ENCODE assay signal across 9 cellular contexts in the genomic region with DNA sequence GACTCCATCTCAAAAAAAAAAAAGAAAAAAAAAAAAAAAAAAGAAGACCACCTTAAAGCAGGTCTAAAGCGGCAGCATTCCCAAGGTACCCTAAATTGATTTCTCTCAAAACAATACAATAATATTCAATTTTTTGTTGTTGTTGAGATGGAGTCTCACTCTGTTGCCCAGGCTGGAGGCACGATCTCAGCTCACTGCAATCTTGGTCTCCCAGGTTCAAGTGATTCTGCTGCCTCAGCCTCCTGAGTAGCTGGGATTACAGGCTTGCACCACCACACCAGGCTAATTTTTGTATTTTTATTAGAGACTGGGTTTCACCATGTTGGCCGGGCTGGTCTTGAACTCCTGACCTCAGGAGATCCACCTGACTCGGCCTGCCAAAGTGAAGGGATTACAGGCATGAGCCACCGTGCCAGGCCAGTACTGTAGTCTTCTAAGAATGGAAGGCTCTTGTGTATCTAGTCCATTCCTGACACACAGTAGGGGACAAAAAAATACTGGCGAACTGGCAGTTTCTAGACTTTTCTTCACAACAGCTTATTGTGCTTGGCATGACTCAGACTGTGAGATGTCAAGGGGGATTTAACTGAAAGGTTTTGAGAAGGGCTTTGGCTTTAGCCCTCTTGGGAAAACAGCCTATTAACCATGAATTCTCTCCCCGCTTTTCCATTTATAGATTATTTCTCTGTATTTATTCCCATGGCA. TPM values are rescaled to one million over a fixed set of nuclear protein-coding genes. Genes with fewer than 3 reads are reported as not detected.
DNase-seq lines count a peak whose midpoint lies in the region; ATAC-seq, FAIRE-seq and TF ChIP-seq lines count a peak whose summit lies in the region.
"Had no signal": no experiment of that assay in that cellular context is flagged by ENCODE, and none has a peak within 500 bp of the region (broad histone marks: within the 10 kb centered on the region; RNA-seq: fewer than 3 reads in every experiment).

No MANE protein-coding gene starts in this region.

- peak; percentile 61 for ATAC-seq in activated CD8-positive, alpha-beta memory T cell treated with anti-CD3 and anti-CD28 coated beads, Interleukin-2, amount 10 ng/mL, durations not matched to agents 7 days and 5 days
- ATAC-seq in HG02943 (IDR thresholded peaks at IDR 0.05; ENCODE audit: low read depth, unreplicated experiment) = peak; percentile 16
- ATAC-seq in stimulated activated effector memory CD8-positive, alpha-beta T cell treated with anti-CD3 and anti-CD28 coated beads, Interleukin-12 subunit alpha, Interleukin-12 subunit beta, amount 100 ng/mL, for 72 hours = peak; percentile 64
- no peak for ATAC-seq in HG03025 (IDR thresholded peaks at IDR 0.05; ENCODE audit: low FRiP score, unreplicated experiment)

- intact Hi-C loops in activated T-helper 1 cell treated with anti-CD3 and anti-CD28 coated beads, Interleukin-12 subunit alpha, Interleukin-12 subunit beta, Interleukin-2, Interleukin-4 antibody, amounts not matched to agents 30 ng/mL and 10 ng/mL and 1 ng/mL, durations not matched to agents 14 hours and 24 hours and 36 hours (cut with micrococcal nuclease) = no loop called here

- no peaks in the 10 kb centered on the region for H3K27me3 Mint-ChIP-seq in activated CD8-positive, alpha-beta memory T cell treated with anti-CD3 and anti-CD28 coated beads, Interleukin-2, amount 10 ng/mL, durations not matched to agents 7 days and 5 days
- no peaks in the 10 kb centered on the region for H3K27me3 Mint-ChIP-seq in activated T-helper 1 cell treated with anti-CD3 and anti-CD28 coated beads, Interleukin-12 subunit alpha, Interleukin-12 subunit beta, Interleukin-2, Interleukin-4 antibody, amounts not matched to agents 30 ng/mL and 10 ng/mL and 1 ng/mL, durations not matched to agents 14 hours and 24 hours and 36 hours (ENCODE audit: insufficient read depth)

- CTCF ChIA-PET in activated CD8-positive, alpha-beta memory T cell treated with anti-CD3 and anti-CD28 coated beads, Interleukin-2, amount 10 ng/mL, durations not matched to agents 7 days and 5 days (lab: Charles Lee) = interaction anchor here (0.7 to 3.7 kb wide), 7 partner anchors 8 to 110 kb away, joined by 3 to 17 read pairs (median 6); no protein-coding TSS in a partner anchor

- peaks cover 29% of the 10 kb centered on the region for H3K36me3 Mint-ChIP-seq in activated CD8-positive, alpha-beta memory T cell treated with anti-CD3 and anti-CD28 coated beads, Interleukin-2, amount 10 ng/mL, durations not matched to agents 7 days and 5 days
- H3K36me3 Mint-ChIP-seq in activated T-helper 1 cell treated with anti-CD3 and anti-CD28 coated beads, Interleukin-12 subunit alpha, Interleukin-12 subunit beta, Interleukin-2, Interleukin-4 antibody, amounts not matched to agents 30 ng/mL and 10 ng/mL and 1 ng/mL, durations not matched to agents 14 hours and 24 hours and 36 hours (ENCODE audit: low read depth) = peaks cover 32% of the 10 kb centered on the region
- H3K36me3 Mint-ChIP-seq in stimulated activated effector memory CD8-positive, alpha-beta T cell treated with anti-CD3 and anti-CD28 coated beads, Interleukin-12 subunit alpha, Interleukin-12 subunit beta, amount 100 ng/mL, for 72 hours = peaks cover 33% of the 10 kb centered on the region

- peak overlapping the region; percentile 36 for H3K4me3 Mint-ChIP-seq in activated CD8-positive, alpha-beta memory T cell treated with anti-CD3 and anti-CD28 coated beads, Interleukin-2, amount 10 ng/mL, durations not matched to agents 7 days and 5 days
- H3K4me3 Mint-ChIP-seq in activated T-helper 1 cell treated with anti-CD3 and anti-CD28 coated beads, Interleukin-12 subunit alpha, Interleukin-12 subunit beta, Interleukin-2, Interleukin-4 antibody, amounts not matched to agents 30 ng/mL and 10 ng/mL and 1 ng/mL, durations not matched to agents 14 hours and 24 hours and 36 hours = peak overlapping the region; percentile 70
- H3K4me3 Mint-ChIP-seq in stimulated activated effector memory CD8-positive, alpha-beta T cell treated with anti-CD3 and anti-CD28 coated beads, Interleukin-12 subunit alpha, Interleukin-12 subunit beta, amount 100 ng/mL, for 72 hours = peak overlapping the region; percentile 43
- H3K4me3 Mint-ChIP-seq: endodermal cell had no signal

- H3K27ac Mint-ChIP-seq in activated CD8-positive, alpha-beta memory T cell treated with anti-CD3 and anti-CD28 coated beads, Interleukin-2, amount 10 ng/mL, durations not matched to agents 7 days and 5 days = peak overlapping the region; percentile 92
- H3K27ac Mint-ChIP-seq in activated T-helper 1 cell treated with anti-CD3 and anti-CD28 coated beads, Interleukin-12 subunit alpha, Interleukin-12 subunit beta, Interleukin-2, Interleukin-4 antibody, amounts not matched to agents 30 ng/mL and 10 ng/mL and 1 ng/mL, durations not matched to agents 14 hours and 24 hours and 36 hours = peak overlapping the region; percentile 99
- peak overlapping the region; percentile 94 for H3K27ac Mint-ChIP-seq in stimulated activated effector memory CD8-positive, alpha-beta T cell treated with anti-CD3 and anti-CD28 coated beads, Interleukin-12 subunit alpha, Interleukin-12 subunit beta, amount 100 ng/mL, for 72 hours

- FAIRE-seq in H54 (lab: Jason Lieb, UNC) = no peak

- H3K4me1 Mint-ChIP-seq in activated CD8-positive, alpha-beta memory T cell treated with anti-CD3 and anti-CD28 coated beads, Interleukin-2, amount 10 ng/mL, durations not matched to agents 7 days and 5 days = peaks cover 66% of the 10 kb centered on the region
- H3K4me1 Mint-ChIP-seq in activated T-helper 1 cell treated with anti-CD3 and anti-CD28 coated beads, Interleukin-12 subunit alpha, Interleukin-12 subunit beta, Interleukin-2, Interleukin-4 antibody, amounts not matched to agents 30 ng/mL and 10 ng/mL and 1 ng/mL, durations not matched to agents 14 hours and 24 hours and 36 hours (ENCODE audit: low read depth) = peaks cover 82% of the 10 kb centered on the region
- H3K4me1 Mint-ChIP-seq in stimulated activated effector memory CD8-positive, alpha-beta T cell treated with anti-CD3 and anti-CD28 coated beads, Interleukin-12 subunit alpha, Interleukin-12 subunit beta, amount 100 ng/mL, for 72 hours = peaks cover 64% of the 10 kb centered on the region

- no peaks in the 10 kb centered on the region for H3K9me3 Mint-ChIP-seq in activated CD8-positive, alpha-beta memory T cell treated with anti-CD3 and anti-CD28 coated beads, Interleukin-2, amount 10 ng/mL, durations not matched to agents 7 days and 5 days (ENCODE audit: low read depth)
- no peaks in the 10 kb centered on the region for H3K9me3 Mint-ChIP-seq in activated T-helper 1 cell treated with anti-CD3 and anti-CD28 coated beads, Interleukin-12 subunit alpha, Interleukin-12 subunit beta, Interleukin-2, Interleukin-4 antibody, amounts not matched to agents 30 ng/mL and 10 ng/mL and 1 ng/mL, durations not matched to agents 14 hours and 24 hours and 36 hours
- H3K9me3 Mint-ChIP-seq in stimulated activated effector memory CD8-positive, alpha-beta T cell treated with anti-CD3 and anti-CD28 coated beads, Interleukin-12 subunit alpha, Interleukin-12 subunit beta, amount 100 ng/mL, for 72 hours = no peaks in the 10 kb centered on the region

- no peak for TF ChIP-seq POLR2A in H54 (IDR thresholded peaks at IDR 0.05; ENCODE audit: low read depth, low read length)

- no peak for DNase-seq in activated CD8-positive, alpha-beta memory T cell treated with anti-CD3 and anti-CD28 coated beads, Interleukin-2, amount 10 ng/mL, durations not matched to agents 7 days and 5 days
- no peak for DNase-seq in activated CD8-positive, alpha-beta memory T cell treated with anti-CD3 and anti-CD28 coated beads for 24 hours
- peak; percentile 17 for DNase-seq in activated T-helper 1 cell treated with anti-CD3 and anti-CD28 coated beads, Interleukin-12 subunit alpha, Interleukin-12 subunit beta, Interleukin-2, Interleukin-4 antibody, amounts not matched to agents 30 ng/mL and 10 ng/mL and 1 ng/mL, durations not matched to agents 14 hours and 24 hours and 36 hours (ENCODE audit: low spot score)
- no peak for DNase-seq in stimulated activated effector memory CD8-positive, alpha-beta T cell treated with anti-CD3 and anti-CD28 coated beads, Interleukin-12 subunit alpha, Interleukin-12 subunit beta, amount 100 ng/mL, for 72 hours (ENCODE audit: low spot score in 2 of 2)
- no peak for DNase-seq in H54 (ENCODE audit: insufficient read length, low spot score)
- no peak for DNase-seq in NCI-H2107 treated with DMSO at 0.1 percent for 48 hours (lab: John Stamatoyannopoulos, UW; ENCODE audit: unreplicated experiment)
- DNase-seq: endodermal cell had no signal

RNA-seq across cellular contexts. Expression of a gene that starts 17.3 kb away (rescaled TPM):
- total RNA-seq in activated CD8-positive, alpha-beta memory T cell treated with anti-CD3 and anti-CD28 coated beads, Interleukin-2, amount 10 ng/mL, durations not matched to agents 7 days and 5 days = 10 to 100 TPM; 42.5 to 49.1 TPM
- total RNA-seq in activated T-helper 1 cell treated with anti-CD3 and anti-CD28 coated beads, Interleukin-12 subunit alpha, Interleukin-12 subunit beta, Interleukin-2, Interleukin-4 antibody, amounts not matched to agents 30 ng/mL and 10 ng/mL and 1 ng/mL, durations not matched to agents 14 hours and 24 hours and 36 hours = 43.5 and 47.2 TPM in 2 replicates

RNA-seq across cellular contexts. Expression of a gene that starts 59.9 kb away (rescaled TPM):
- total RNA-seq in activated CD8-positive, alpha-beta memory T cell treated with anti-CD3 and anti-CD28 coated beads, Interleukin-2, amount 10 ng/mL, durations not matched to agents 7 days and 5 days = 10 to 100 TPM; 56.5 to 88.0 TPM
- total RNA-seq in activated T-helper 1 cell treated with anti-CD3 and anti-CD28 coated beads, Interleukin-12 subunit alpha, Interleukin-12 subunit beta, Interleukin-2, Interleukin-4 antibody, amounts not matched to agents 30 ng/mL and 10 ng/mL and 1 ng/mL, durations not matched to agents 14 hours and 24 hours and 36 hours = 107 and 111 TPM in 2 replicates
